8 cellular contexts compared by ENCODE assay signal in genomic region chr2:195656859-195657633, GRCh38. TPM values are rescaled to one million over a fixed set of nuclear protein-coding genes. Genes with fewer than 3 reads are reported as not detected.
DNase-seq lines count a peak whose midpoint lies in the region; ATAC-seq, FAIRE-seq and TF ChIP-seq lines count a peak whose summit lies in the region.

SLC39A10 (plus strand) TSS chr2:195657226; CDS start chr2:195680043, 22,817 bp downstream.

- H2AFZ ChIP-seq in IMR-90 (replicated peaks; ENCODE audit: low read length, poor library complexity) (peak within 1 kb of the TSS; percentile 83), endothelial cell of umbilical vein (ENCODE audit: low read depth, low read length) (peak within 1 kb of the TSS; percentile 74)

- TF ChIP-seq POLR2A in IMR-90 (IDR thresholded peaks at IDR 0.05; ENCODE audit: low read depth, low read length): peak; percentile 96
- peak; percentile 96 for TF ChIP-seq POLR2A in endothelial cell of umbilical vein (IDR thresholded peaks at IDR 0.05; ENCODE audit: low read depth, low read length)

- peak within 1 kb of the TSS; percentile 91 for H4K91ac ChIP-seq in IMR-90 (ENCODE audit: insufficient read depth, low read depth, low read length)

- peaks cover 7 to 17% of the 10 kb centered on the region in 2 experiments for H3K79me1 ChIP-seq in IMR-90 (ENCODE audit: low read depth in 1 of 2, low read length in 2 of 2)

- H3K27me3 ChIP-seq in IMR-90 (ENCODE audit: control insufficient read depth, insufficient read depth, low read length): no peaks in the 10 kb centered on the region
- no peaks in the 10 kb centered on the region for H3K27me3 ChIP-seq in endothelial cell of umbilical vein (ENCODE audit: control insufficient read depth in 2 of 2, insufficient read depth in 2 of 2, low read length in 2 of 2)

- H3K9me1 ChIP-seq in IMR-90 (ENCODE audit: insufficient read depth, low read length) (peaks cover 9% of the 10 kb centered on the region), endothelial cell of umbilical vein (replicated peaks; ENCODE audit: control insufficient read depth, extremely low read depth, insufficient read depth, low read length) (no peaks in the 10 kb centered on the region)

- H3K36me3 ChIP-seq in IMR-90 (ENCODE audit: control insufficient read depth, insufficient read depth, low read length) (no peaks in the 10 kb centered on the region), endothelial cell of umbilical vein (ENCODE audit: control insufficient read depth in 2 of 2, extremely low read depth in 1 of 2, insufficient read depth in 2 of 2, low read length in 2 of 2) (no peaks in the 10 kb centered on the region)

- intact Hi-C loops in IMR-90 (cut with micrococcal nuclease) (loop anchor here (1.0 to 5.0 kb wide), 6 partner anchors 44 to 320 kb away; no protein-coding TSS in a partner anchor), endothelial cell of umbilical vein (cut with micrococcal nuclease) (loop anchor here (2.0 to 10.0 kb wide), 3 partner anchors 295 to 948 kb away; partner anchors contain the start of gene DNAH7)

- CTCF ChIA-PET in IMR-90 (lab: Yijun Ruan, JAX) (interaction anchor here (0.6 to 0.8 kb wide), 2 partner anchors 123 to 159 kb away, joined by 3 read pairs; no protein-coding TSS in a partner anchor), endothelial cell of umbilical vein (lab: Charles Lee) (interaction anchor here (0.9 to 1.6 kb wide), 7 partner anchors 8 to 411 kb away, joined by 3 to 5 read pairs (median 4); partner anchors contain the start of gene DNAH7)

- 0% methylated on average over 36 of the region's 85 CpGs; no CpG with 5 or more reads in 1 of the 2 experiments for WGBS in IMR-90 (ENCODE audit: extremely low coverage in 2 of 2, insufficient read length in 1 of 2), 2 experiments

- peak within 1 kb of the TSS; percentile 85 for H3K27ac ChIP-seq in IMR-90 (ENCODE audit: insufficient read depth, low read length)
- peak within 1 kb of the TSS; percentile 84 for H3K27ac ChIP-seq in endothelial cell of umbilical vein (ENCODE audit: insufficient read depth, low read depth, low read length)

- peak within 1 kb of the TSS; percentile 97 for H3K4ac ChIP-seq in IMR-90 (ENCODE audit: low read depth, low read length)

- peak within 1 kb of the TSS; percentile 97 for H3K18ac ChIP-seq in IMR-90 (ENCODE audit: low read depth, low read length)

- peak within 1 kb of the TSS; percentile 91 for H2BK120ac ChIP-seq in IMR-90 (ENCODE audit: low read depth, low read length)

- peak within 1 kb of the TSS; percentile 92 for H2BK20ac ChIP-seq in IMR-90 (ENCODE audit: low read depth, low read length)

- peaks cover 6% of the 10 kb centered on the region; the same call in 1 of the 2 replicates for H4K20me1 ChIP-seq in IMR-90 (ENCODE audit: insufficient read depth, low read length)
- peaks cover 4% of the 10 kb centered on the region for H4K20me1 ChIP-seq in endothelial cell of umbilical vein (replicated peaks; ENCODE audit: control insufficient read depth, extremely low read depth, insufficient read depth, low read length)

- DNase-seq in DMS 273 (lab: John Stamatoyannopoulos, UW; ENCODE audit: unreplicated experiment) (peak; percentile 99), IMR-90 (peak; percentile 98), OCI-M1 (lab: John Stamatoyannopoulos, UW) (peak; percentile 99), activated T-cell treated with anti-CD3 and anti-CD28 coated beads for 24 hours (ENCODE audit: low read depth) (peak; percentile 98), endothelial cell of umbilical vein (ENCODE audit: low read depth, low spot score) (peak; percentile 100), midbrain (lab: John Stamatoyannopoulos, UW) (peak; percentile 100)
- peak; percentile 95 to 97 for DNase-seq in stimulated activated CD8-positive, alpha-beta memory T cell treated with anti-CD3 and anti-CD28 coated beads, Interleukin-2, amount 100 ng/mL, for 1 hour (ENCODE audit: low read depth in 2 of 2)

- peak within 1 kb of the TSS; percentile 82 for H2BK15ac ChIP-seq in IMR-90 (ENCODE audit: low read depth, low read length)

- H3K79me2 ChIP-seq in endothelial cell of umbilical vein (ENCODE audit: control insufficient read depth, insufficient read depth, low read length): peaks cover 34% of the 10 kb centered on the region

- peak within 1 kb of the TSS; percentile 45 for H4K5ac ChIP-seq in IMR-90 (ENCODE audit: low read depth, low read length)

- dilution Hi-C loops in IMR-90 (cut with HindIII; ENCODE audit: low sequenced_read_pairs, unreplicated experiment): no loop called here
- dilution Hi-C loops in endothelial cell of umbilical vein (cut with MboI; ENCODE audit: extremely low pct_ligation_motif_present, low sequenced_read_pairs): no loop called here

- H2BK5ac ChIP-seq in IMR-90 (ENCODE audit: low read depth, low read length, poor library complexity, severe bottlenecking): peak within 1 kb of the TSS; percentile 99

- peak within 1 kb of the TSS; percentile 89 to 95 for H4K8ac ChIP-seq in IMR-90 (ENCODE audit: low read depth in 2 of 2, low read length in 2 of 2)

- TF ChIP-seq RAD21 in IMR-90 (IDR thresholded peaks at IDR 0.05; ENCODE audit: low read length): no peak

- no peaks in the 10 kb centered on the region for H3K9me3 ChIP-seq in IMR-90 (ENCODE audit: control insufficient read depth, insufficient read depth, low read length)
- no peaks in the 10 kb centered on the region for H3K9me3 ChIP-seq in endothelial cell of umbilical vein (replicated peaks; ENCODE audit: control insufficient read depth, insufficient read depth, low read length)

- H3K9ac ChIP-seq in IMR-90 (ENCODE audit: low read depth, low read length) (peak within 1 kb of the TSS; percentile 100), endothelial cell of umbilical vein (replicated peaks; ENCODE audit: extremely low read depth, insufficient read depth, low read length) (peak within 1 kb of the TSS; percentile 99)

- ATAC-seq in GM21528 (IDR thresholded peaks at IDR 0.05; ENCODE audit: low FRiP score, unreplicated experiment): peak; percentile 77
- peak; percentile 95 for ATAC-seq in IMR-90 (ENCODE audit: low read depth)

- H3K4me1 ChIP-seq in IMR-90 (ENCODE audit: control insufficient read depth, insufficient read depth, low read length): peaks cover 6% of the 10 kb centered on the region
- H3K4me1 ChIP-seq in endothelial cell of umbilical vein (ENCODE audit: control insufficient read depth, extremely low read depth, insufficient read depth, low read length): peaks cover 26% of the 10 kb centered on the region

- in situ Hi-C loops in IMR-90 (cut with MboI; ENCODE audit: low sequenced_read_pairs): loop anchor here (5.0 to 25.0 kb wide), 5 partner anchors 95 to 680 kb away; partner anchors contain the start of gene DNAH7

- H3K4me2 ChIP-seq in IMR-90 (ENCODE audit: low read depth, low read length): peak within 1 kb of the TSS; percentile 67
- H3K4me2 ChIP-seq in endothelial cell of umbilical vein (ENCODE audit: insufficient read depth, low read length): peak within 1 kb of the TSS; percentile 97

- POLR2A ChIA-PET in IMR-90 (lab: Charles Lee; ENCODE audit: unreplicated experiment): interaction anchor here (0.5 to 1.4 kb wide), 9 partner anchors 46 to 587 kb away, joined by 3 to 12 read pairs (median 3); no protein-coding TSS in a partner anchor
- POLR2A ChIA-PET in endothelial cell of umbilical vein (lab: Charles Lee): interaction anchor here (0.6 to 1.0 kb wide), 5 partner anchors 9 to 81 kb away, joined by 3 to 5 read pairs (median 3); no protein-coding TSS in a partner anchor

- peak within 1 kb of the TSS; percentile 98 for H2AK5ac ChIP-seq in IMR-90 (ENCODE audit: low read depth, low read length)

- H3K56ac ChIP-seq in IMR-90 (ENCODE audit: extremely low read depth, insufficient read depth, low read length): peak within 1 kb of the TSS; percentile 99

- peak within 1 kb of the TSS; percentile 100 for H3K14ac ChIP-seq in IMR-90 (replicated peaks; ENCODE audit: low read depth, low read length)

- FAIRE-seq in endothelial cell of umbilical vein (lab: Jason Lieb, UNC): peak; percentile 98

- H3K4me3 ChIP-seq in IMR-90 (ENCODE audit: insufficient read depth, low read depth, low read length): peak within 1 kb of the TSS; percentile 96
- peak within 1 kb of the TSS; percentile 50 to 74 (median 71) for H3K4me3 ChIP-seq in endothelial cell of umbilical vein (replicated peaks in 1 of 3; ENCODE audit: insufficient read depth in 1 of 3, low read depth in 1 of 3, low read length in 3 of 3)

- H2AK9ac ChIP-seq in IMR-90 (replicated peaks; ENCODE audit: low read depth, low read length, poor library complexity): peak within 1 kb of the TSS; percentile 95

- TF ChIP-seq CTCF in IMR-90 (conservative IDR thresholded peaks at IDR 0.05; ENCODE audit: low read depth, low read length) (peak; percentile 20), endothelial cell of umbilical vein (IDR thresholded peaks at IDR 0.05; ENCODE audit: extremely low read depth in 1 of 2, insufficient read depth in 1 of 2, low read depth in 1 of 2, low read length in 2 of 2) (no peak)

- BruUV-seq in IMR-90 (replicated peaks; lab: Mats Ljungman, UMichigan) (no TSS peak), endothelial cell of umbilical vein (replicated peaks; lab: Mats Ljungman, UMichigan) (no TSS peak)

- H3K23ac ChIP-seq in IMR-90 (ENCODE audit: low read depth, low read length): peak within 1 kb of the TSS; percentile 99

TF ChIP-seq in IMR-90, 13 proteins besides CTCF, POLR2A, EP300 and RAD21 (continues in another document):
- TF ChIP-seq MAZ (IDR thresholded peaks at IDR 0.05; ENCODE audit: borderline replicate concordance, low read depth, low read length) (peak; percentile 41; the same call in 1 of the 2 replicates), BHLHE40 (IDR thresholded peaks at IDR 0.05; ENCODE audit: low read depth, low read length) (peak; percentile 67), RFX5 (IDR thresholded peaks at IDR 0.05; ENCODE audit: low read depth, low read length) (no peak)

TF ChIP-seq in endothelial cell of umbilical vein, 7 proteins besides CTCF, POLR2A, EP300 and RAD21:
- TF ChIP-seq POLR2AphosphoS5 (IDR thresholded peaks at IDR 0.05; ENCODE audit: insufficient read depth, low read depth, low read length) (peak; percentile 96), GATA2 (IDR thresholded peaks at IDR 0.05; ENCODE audit: insufficient read depth, insufficient read length, low read depth, low read length) (no peak)

RNA-seq across cellular contexts. Expression of gene SLC39A10, which starts in this region (rescaled TPM):
- total RNA-seq in IMR-90 (2012; rRNA removed) (64.7 and 92.8 TPM in 2 replicates), endothelial cell of umbilical vein (39.9 and 47.4 TPM in 2 replicates)
- polyA plus RNA-seq in IMR-90 (2012; rRNA removed) (12.6 and 17.6 TPM in 2 replicates), endothelial cell of umbilical vein (8.9 and 11.4 TPM in 2 replicates)
- polyA plus RNA-seq in IMR-90 (2012; cell fraction: cytosol; rRNA removed): 2.4 and 3.2 TPM in 2 replicates
- 10.2 and 75.9 TPM in 2 replicates for polyA plus RNA-seq in IMR-90 (2012; cell fraction: nucleus; rRNA removed; ENCODE audit: low replicate concordance)
- polyA plus RNA-seq in endothelial cell of umbilical vein (2011; cell fraction: cytosol; rRNA removed): 7.1 and 8.5 TPM in 2 replicates
- 15.4 and 18.9 TPM in 2 replicates for polyA plus RNA-seq in endothelial cell of umbilical vein (2011; cell fraction: nucleus; rRNA removed)
- 28.4 and 29.3 TPM in 2 replicates for polyA plus RNA-seq in endothelial cell of umbilical vein (2012)
- 47.7 and 52.3 TPM in 2 replicates for polyA minus RNA-seq in endothelial cell of umbilical vein
- polyA minus RNA-seq in endothelial cell of umbilical vein (2011; cell fraction: cytosol; rRNA and poly(A)+ RNA removed): 70.2 TPM
- 28.7 and 42.1 TPM in 2 replicates for polyA minus RNA-seq in endothelial cell of umbilical vein (2011; cell fraction: nucleus; rRNA and poly(A)+ RNA removed)

Comparison
In these comparisons a context has a peak if more than half of its experiments do, and no peak if none do; other contexts are left out.
1. Peak in every context shown above with its lines: DNase-seq, ATAC-seq, H3K4me3 ChIP-seq and H3K27ac ChIP-seq.